Comparison of ENCODE assay signal across 3 cellular contexts in genomic region chr18:34320267-34320666, GRCh38.
"Had no signal": no experiment of that assay in that cellular context is flagged by ENCODE, and none has a peak within 500 bp of the region (broad histone marks: within the 10 kb centered on the region; RNA-seq: fewer than 3 reads in every experiment).

No MANE protein-coding gene starts in this region.

- H3K4me3 ChIP-seq: GM12878 had no signal

- DNase-seq: GDM1, GF-D8 had no signal
